8 cellular contexts compared by ENCODE assay signal in the genomic region with DNA sequence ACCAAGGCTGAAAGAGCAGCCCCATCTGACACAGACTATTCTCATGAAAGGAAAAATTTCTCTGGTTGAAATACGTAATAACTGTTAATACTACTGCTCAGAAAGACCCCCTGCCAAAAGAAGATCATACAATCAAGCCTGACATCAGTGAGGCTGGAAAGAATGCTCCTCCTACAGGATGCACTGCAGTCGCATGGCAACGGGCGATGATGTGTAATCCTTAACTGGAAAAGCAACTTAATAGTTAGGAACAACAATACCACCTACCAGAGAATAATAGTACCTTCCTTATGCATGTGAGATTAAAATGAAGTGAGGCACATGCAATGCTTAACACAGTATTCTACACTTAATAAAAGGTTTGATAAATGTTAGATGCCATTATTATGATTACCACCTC. TPM values are rescaled to one million over a fixed set of nuclear protein-coding genes. Genes with fewer than 3 reads are reported as not detected.
DNase-seq lines count a peak whose midpoint lies in the region; ATAC-seq, FAIRE-seq and TF ChIP-seq lines count a peak whose summit lies in the region.
"Had no signal": no experiment of that assay in that cellular context is flagged by ENCODE, and none has a peak within 500 bp of the region (broad histone marks: within the 10 kb centered on the region; RNA-seq: fewer than 3 reads in every experiment).

No MANE protein-coding gene starts in this region.

- H3K4me1 Mint-ChIP-seq in astrocyte (ENCODE audit: low read depth, unreplicated experiment), result peaks cover 11% of the 10 kb centered on the region

- TF ChIP-seq RAD21 in IMR-90 (IDR thresholded peaks at IDR 0.05; ENCODE audit: low read length), result no peak

- CTCF ChIA-PET in IMR-90 (lab: Yijun Ruan, JAX), result interaction anchor here (1.5 kb wide), 1 partner anchor 106 kb away, joined by 4 read pairs; no protein-coding TSS in a partner anchor

- H3K79me2 ChIP-seq in astrocyte (ENCODE audit: insufficient read depth, low read length), result peaks cover 34% of the 10 kb centered on the region

- H3K27ac ChIP-seq in IMR-90 (ENCODE audit: insufficient read depth, low read length), result no peak overlapping the region
- H3K27ac ChIP-seq in astrocyte (ENCODE audit: low read depth, low read length), result no peak overlapping the region
- peak overlapping the region; percentile 36 for H3K27ac ChIP-seq in muscle layer of colon (ENCODE audit: low read depth, low read length)

- FAIRE-seq in astrocyte (lab: Jason Lieb, UNC) (no peak), D721Med (lab: Jason Lieb, UNC) (no peak), HTR-8/SVneo (lab: Jason Lieb, UNC) (no peak)
- FAIRE-seq: RCC 7860 had no signal

- H3K27me3 ChIP-seq in IMR-90 (ENCODE audit: control insufficient read depth, insufficient read depth, low read length) (no peaks in the 10 kb centered on the region), astrocyte (ENCODE audit: insufficient read depth, low read length) (no peaks in the 10 kb centered on the region), muscle layer of colon (ENCODE audit: control insufficient read depth in 1 of 2, insufficient read depth in 2 of 2, low read length in 2 of 2) (no peaks in the 10 kb centered on the region)

- H3K36me3 Mint-ChIP-seq in astrocyte (ENCODE audit: low read depth, unreplicated experiment), result peaks cover 9% of the 10 kb centered on the region

- H3K4me3 ChIP-seq in IMR-90 (ENCODE audit: insufficient read depth, low read depth, low read length) (no peak overlapping the region), astrocyte (ENCODE audit: insufficient read depth, low read depth, low read length) (no peak overlapping the region), muscle layer of colon (ENCODE audit: low read depth in 1 of 2, low read length in 2 of 2) (no peak overlapping the region)

- H3K4me2 ChIP-seq in IMR-90 (ENCODE audit: low read depth, low read length) (no peak overlapping the region), astrocyte (ENCODE audit: low read length) (no peak overlapping the region)

- no peak overlapping the region for H3K18ac ChIP-seq in IMR-90 (ENCODE audit: low read depth, low read length)

- no peak overlapping the region for H3K14ac ChIP-seq in IMR-90 (replicated peaks; ENCODE audit: low read depth, low read length)

- in situ Hi-C loops in IMR-90 (cut with MboI; ENCODE audit: low sequenced_read_pairs), result loop anchor here (10.0 kb wide), 1 partner anchor 668 kb away; a partner anchor contains a TSS

- peaks cover 21% of the 10 kb centered on the region for H3K9me3 Mint-ChIP-seq in astrocyte (ENCODE audit: unreplicated experiment)

- TF ChIP-seq POLR2A in IMR-90 (IDR thresholded peaks at IDR 0.05; ENCODE audit: low read depth, low read length), result no peak

- H4K91ac ChIP-seq in IMR-90 (ENCODE audit: insufficient read depth, low read depth, low read length), result no peak overlapping the region

- peak overlapping the region in 1 of 2 experiments; percentile 100; a peak in 2 of 4 replicates for H4K8ac ChIP-seq in IMR-90 (ENCODE audit: low read depth in 2 of 2, low read length in 2 of 2)

- H3K9me1 ChIP-seq in IMR-90 (ENCODE audit: insufficient read depth, low read length), result no peaks in the 10 kb centered on the region

- peaks cover 0 to 29% of the 10 kb centered on the region in 2 experiments; a peak in 3 of 4 replicates for H3K79me1 ChIP-seq in IMR-90 (ENCODE audit: low read depth in 1 of 2, low read length in 2 of 2)

- DNase-seq in COLO668 (lab: John Stamatoyannopoulos, UW; ENCODE audit: unreplicated experiment) (peak; percentile 12), IMR-90 (no peak), astrocyte (ENCODE audit: low read depth) (no peak), D721Med (ENCODE audit: insufficient read length, low spot score) (no peak), HTR-8/SVneo (ENCODE audit: insufficient read length, low spot score) (no peak)
- no peak for DNase-seq in activated CD8-positive, alpha-beta memory T cell treated with anti-CD3 and anti-CD28 coated beads, Interleukin-2, amount 50 U/mL, for 48 hours

- 100% methylated on average over 1 of the region's 4 CpGs; no CpG with 5 or more reads in 1 of the 2 experiments for WGBS in IMR-90 (ENCODE audit: extremely low coverage in 2 of 2, insufficient read length in 1 of 2), 2 experiments

- H3K4me3 Mint-ChIP-seq in astrocyte (ENCODE audit: unreplicated experiment), result peak overlapping the region; percentile 84

- no peak overlapping the region for H2BK20ac ChIP-seq in IMR-90 (ENCODE audit: low read depth, low read length)

- H3K23ac ChIP-seq in IMR-90 (ENCODE audit: low read depth, low read length), result no peak overlapping the region

- peaks cover 6% of the 10 kb centered on the region for H3K36me3 ChIP-seq in IMR-90 (ENCODE audit: control insufficient read depth, insufficient read depth, low read length)
- H3K36me3 ChIP-seq in astrocyte (ENCODE audit: insufficient read depth, low read length), result peaks cover 8% of the 10 kb centered on the region
- peaks cover 5% of the 10 kb centered on the region for H3K36me3 ChIP-seq in muscle layer of colon (ENCODE audit: insufficient read depth, low read length)

- dilution Hi-C loops in IMR-90 (cut with HindIII; ENCODE audit: low sequenced_read_pairs, unreplicated experiment), result no loop called here

- H3K27ac Mint-ChIP-seq in astrocyte (ENCODE audit: unreplicated experiment), result no peak overlapping the region

- no peak overlapping the region for H2AK9ac ChIP-seq in IMR-90 (replicated peaks; ENCODE audit: low read depth, low read length, poor library complexity)

- BruUV-seq in IMR-90 (replicated peaks; lab: Mats Ljungman, UMichigan), result no TSS peak

- no peak overlapping the region for H3K4ac ChIP-seq in IMR-90 (ENCODE audit: low read depth, low read length)

- H2BK120ac ChIP-seq in IMR-90 (ENCODE audit: low read depth, low read length), result no peak overlapping the region

- ATAC-seq in IMR-90 (ENCODE audit: low read depth), result no peak

- no peak overlapping the region for H4K5ac ChIP-seq in IMR-90 (ENCODE audit: low read depth, low read length)

- H4K20me1 ChIP-seq in IMR-90 (ENCODE audit: insufficient read depth, low read length), result peaks cover 3% of the 10 kb centered on the region; the same call in 1 of the 2 replicates
- H4K20me1 ChIP-seq in astrocyte (ENCODE audit: insufficient read depth, low read length), result no peaks in the 10 kb centered on the region

- H3K56ac ChIP-seq in IMR-90 (ENCODE audit: extremely low read depth, insufficient read depth, low read length), result no peak overlapping the region

- H3K9ac ChIP-seq in IMR-90 (ENCODE audit: low read depth, low read length), result no peak overlapping the region
- H3K9ac ChIP-seq in astrocyte (ENCODE audit: low read length), result no peak overlapping the region
- no peak overlapping the region for H3K9ac ChIP-seq in muscle layer of colon (ENCODE audit: low read length)

- H2BK5ac ChIP-seq in IMR-90 (ENCODE audit: low read depth, low read length, poor library complexity, severe bottlenecking), result no peak overlapping the region

- H2AK5ac ChIP-seq in IMR-90 (ENCODE audit: low read depth, low read length), result no peak overlapping the region

- TF ChIP-seq CTCF in IMR-90 (conservative IDR thresholded peaks at IDR 0.05; ENCODE audit: low read depth, low read length) (no peak), astrocyte (IDR thresholded peaks at IDR 0.05; ENCODE audit: insufficient read depth, low read depth, low read length) (no peak), D721Med (IDR thresholded peaks at IDR 0.05; ENCODE audit: insufficient read depth, missing control alignments) (no peak)

- H2AFZ ChIP-seq in IMR-90 (replicated peaks; ENCODE audit: low read length, poor library complexity) (no peak overlapping the region), astrocyte (ENCODE audit: low read depth, low read length) (no peak overlapping the region)

- H2BK15ac ChIP-seq in IMR-90 (ENCODE audit: low read depth, low read length), result no peak overlapping the region

- H3K9me3 ChIP-seq in IMR-90 (ENCODE audit: control insufficient read depth, insufficient read depth, low read length) (peaks cover 2% of the 10 kb centered on the region; the same call in 1 of the 2 replicates), astrocyte (ENCODE audit: insufficient read depth, low read depth, low read length) (peaks cover 2% of the 10 kb centered on the region), muscle layer of colon (ENCODE audit: low read length) (no peaks in the 10 kb centered on the region)

- intact Hi-C loops in IMR-90 (cut with micrococcal nuclease), result no loop called here

- POLR2A ChIA-PET in IMR-90 (lab: Charles Lee; ENCODE audit: unreplicated experiment), result no interaction called here

- no peaks in the 10 kb centered on the region for H3K27me3 Mint-ChIP-seq in astrocyte (ENCODE audit: low read depth, unreplicated experiment)

- peaks cover 2% of the 10 kb centered on the region; the same call in 1 of the 2 replicates for H3K4me1 ChIP-seq in IMR-90 (ENCODE audit: control insufficient read depth, insufficient read depth, low read length)
- H3K4me1 ChIP-seq in astrocyte (ENCODE audit: insufficient read depth, low read length), result peaks cover 6% of the 10 kb centered on the region
- H3K4me1 ChIP-seq in muscle layer of colon (ENCODE audit: insufficient read depth, low read length), result peaks cover 18% of the 10 kb centered on the region

TF ChIP-seq in IMR-90, 13 proteins besides CTCF, POLR2A, EP300 and RAD21:
- TF ChIP-seq RFX5 (IDR thresholded peaks at IDR 0.05; ENCODE audit: low read depth, low read length), result peak; percentile 42; the same call in 1 of the 2 replicates
- no peak for TF ChIP-seq MAFK (IDR thresholded peaks at IDR 0.05; ENCODE audit: low read depth, low read length)

RNA-seq across cellular contexts. Expression of a gene that starts 1.2 kb away (rescaled TPM):
- total RNA-seq in IMR-90 (2012; rRNA removed) (59.5 and 70.8 TPM in 2 replicates), astrocyte (43.1 and 49.4 TPM in 2 replicates)
- polyA plus RNA-seq in IMR-90 (2012; rRNA removed), result 30.4 and 35.0 TPM in 2 replicates
- polyA plus RNA-seq in IMR-90 (2012; cell fraction: cytosol; rRNA removed), result 9.1 and 14.6 TPM in 2 replicates
- polyA plus RNA-seq in IMR-90 (2012; cell fraction: nucleus; rRNA removed; ENCODE audit: low replicate concordance), result 2.6 and 20.7 TPM in 2 replicates

RNA-seq across cellular contexts. Expression of a gene that starts 44.5 kb away (rescaled TPM):
- total RNA-seq in IMR-90 (2012; rRNA removed) (18.9 and 19.2 TPM in 2 replicates), astrocyte (232 and 278 TPM in 2 replicates)
- polyA plus RNA-seq in IMR-90 (2012; rRNA removed), result 37.9 and 39.3 TPM in 2 replicates
- 29.3 and 30.0 TPM in 2 replicates for polyA plus RNA-seq in IMR-90 (2012; cell fraction: cytosol; rRNA removed)
- 23.0 and 24.2 TPM in 2 replicates for polyA plus RNA-seq in IMR-90 (2012; cell fraction: nucleus; rRNA removed; ENCODE audit: low replicate concordance)

Comparison
In these comparisons a context has a peak if more than half of its experiments do, and no peak if none do; other contexts are left out.
1. RNA of a gene that starts 44.5 kb away (total RNA-seq): 232 to 278 TPM in astrocyte; 18.9 to 19.2 TPM in IMR-90; every median in the first group is over 10 times any median in the second.